21 cellular contexts compared by ENCODE assay signal in genomic region chr15:25848325-25848724, GRCh38. TPM values are rescaled to one million over a fixed set of nuclear protein-coding genes. Genes with fewer than 3 reads are reported as not detected.
DNase-seq lines count a peak whose midpoint lies in the region; ATAC-seq lines count a peak whose summit lies in the region.
"Had no signal": no experiment of that assay in that cellular context is flagged by ENCODE, and none has a peak within 500 bp of the region (broad histone marks: within the 10 kb centered on the region; RNA-seq: fewer than 3 reads in every experiment).

No MANE protein-coding gene starts in this region.

- no peak for ATAC-seq in stimulated activated naive CD8-positive, alpha-beta T cell treated with anti-CD3 and anti-CD28 coated beads, Interleukin-15, Interleukin-2, amounts not matched to agents 100 U/mL and 50 U/mL, for 24 hours
- no peak for ATAC-seq in activated T-helper 17 cell treated with anti-CD3 and anti-CD28 coated beads, Interleukin-2, amount 50 U/mL, for 72 hours (replicated peaks)
- ATAC-seq in aorta (ENCODE audit: low FRiP score), result no peak
- ATAC-seq in GM21576 (IDR thresholded peaks at IDR 0.05; ENCODE audit: unreplicated experiment), result no peak
- no peak for ATAC-seq in Right ventricle myocardium inferior
- ATAC-seq in GM18502 (IDR thresholded peaks at IDR 0.05; ENCODE audit: poor library complexity, unreplicated experiment), result no peak

- intact Hi-C loops in aorta (cut with DNase I) (loop anchor here in 1 of 2 donors (2.0 to 10.0 kb wide), 2 partner anchors 18 to 64 kb away; no protein-coding TSS in a partner anchor), Right ventricle myocardium inferior (cut with DNase I) (no loop called here)

- no peak overlapping the region for H3K14ac ChIP-seq in mesenchymal stem cell (ENCODE audit: low read length in 2 of 2)

- H4K91ac ChIP-seq in mesenchymal stem cell (ENCODE audit: low read length), result no peak overlapping the region

- peak overlapping the region; percentile 99 for H3K27ac Mint-ChIP-seq in stimulated activated naive CD8-positive, alpha-beta T cell treated with anti-CD3 and anti-CD28 coated beads, Interleukin-15, Interleukin-2, amounts not matched to agents 100 ng/mL and 50 ng/mL, for 24 hours
- H3K27ac Mint-ChIP-seq in activated T-helper 17 cell treated with anti-CD3 and anti-CD28 coated beads, Interleukin-2, amount 50 U/mL, for 72 hours, result peak overlapping the region; percentile 99

- H3K36me3 ChIP-seq in mesenchymal stem cell (ENCODE audit: control insufficient read depth in 1 of 2, insufficient read depth in 2 of 2, low read depth in 1 of 2, low read length in 2 of 2) (peaks cover 0 to 5% of the 10 kb centered on the region in 2 experiments), aorta (ENCODE audit: control insufficient read depth in 1 of 2, insufficient read depth in 2 of 2, low read length in 1 of 2) (no peaks in the 10 kb centered on the region)
- H3K36me3 ChIP-seq: ovary, SJCRH30 had no signal

- H3K4me3 Mint-ChIP-seq in stimulated activated naive CD8-positive, alpha-beta T cell treated with anti-CD3 and anti-CD28 coated beads, Interleukin-15, Interleukin-2, amounts not matched to agents 100 ng/mL and 50 ng/mL, for 24 hours, result peak overlapping the region; percentile 45
- peak overlapping the region; percentile 90 for H3K4me3 Mint-ChIP-seq in activated T-helper 17 cell treated with anti-CD3 and anti-CD28 coated beads, Interleukin-2, amount 50 U/mL, for 72 hours

- H3K23ac ChIP-seq in mesenchymal stem cell (ENCODE audit: low read length in 2 of 2), result no peak overlapping the region

- no peaks in the 10 kb centered on the region for H3K9me3 Mint-ChIP-seq in stimulated activated naive CD8-positive, alpha-beta T cell treated with anti-CD3 and anti-CD28 coated beads, Interleukin-15, Interleukin-2, amounts not matched to agents 100 ng/mL and 50 ng/mL, for 24 hours
- H3K9me3 Mint-ChIP-seq in activated T-helper 17 cell treated with anti-CD3 and anti-CD28 coated beads, Interleukin-2, amount 50 U/mL, for 72 hours, result no peaks in the 10 kb centered on the region

- H3K9ac ChIP-seq in mesenchymal stem cell (ENCODE audit: low read length), result peak overlapping the region; percentile 98

- H2AK5ac ChIP-seq in mesenchymal stem cell (ENCODE audit: low read length, severe bottlenecking), result no peak overlapping the region

- H2BK15ac ChIP-seq in mesenchymal stem cell (ENCODE audit: low read depth, poor library complexity, severe bottlenecking), result no peak overlapping the region

- no peak overlapping the region for H4K8ac ChIP-seq in mesenchymal stem cell (ENCODE audit: low read length)

- H2BK5ac ChIP-seq in mesenchymal stem cell (ENCODE audit: low read depth, low read length, poor library complexity, severe bottlenecking), result no peak overlapping the region

- no peak overlapping the region for H3K18ac ChIP-seq in mesenchymal stem cell (ENCODE audit: low read depth in 1 of 2, low read length in 2 of 2)

- no peak overlapping the region for H2BK12ac ChIP-seq in mesenchymal stem cell (ENCODE audit: low read length in 2 of 2)

- no peak overlapping the region for H2BK120ac ChIP-seq in mesenchymal stem cell (ENCODE audit: low read depth, low read length)

- no peak overlapping the region for H3K27ac ChIP-seq in mesenchymal stem cell (ENCODE audit: low read length, poor library complexity, severe bottlenecking)
- peak overlapping the region; percentile 12 to 94 for H3K27ac ChIP-seq in aorta (ENCODE audit: low read depth in 1 of 2, low read length in 2 of 2)
- H3K27ac ChIP-seq: ovary, SJCRH30 had no signal

- H2AFZ ChIP-seq in mesenchymal stem cell (ENCODE audit: low read depth, low read length), result no peak overlapping the region

- peaks cover 24% of the 10 kb centered on the region for H3K36me3 Mint-ChIP-seq in stimulated activated naive CD8-positive, alpha-beta T cell treated with anti-CD3 and anti-CD28 coated beads, Interleukin-15, Interleukin-2, amounts not matched to agents 100 ng/mL and 50 ng/mL, for 24 hours (ENCODE audit: low read depth)
- H3K36me3 Mint-ChIP-seq in activated T-helper 17 cell treated with anti-CD3 and anti-CD28 coated beads, Interleukin-2, amount 50 U/mL, for 72 hours (ENCODE audit: low read depth), result peaks cover 35% of the 10 kb centered on the region

- no peak overlapping the region for H3K4ac ChIP-seq in mesenchymal stem cell (ENCODE audit: low read depth in 1 of 2, low read length in 2 of 2)

- DNase-seq in stimulated activated naive CD8-positive, alpha-beta T cell treated with anti-CD3 and anti-CD28 coated beads, Interleukin-15, Interleukin-2, amounts not matched to agents 100 U/mL and 50 U/mL, for 24 hours, result no peak
- DNase-seq in mesenchymal stem cell (no peak), aorta (no peak), Right ventricle myocardium inferior (ENCODE audit: missing footprints) (no peak)
- DNase-seq: DMS153; foreskin fibroblast; left colon; midbrain; MV-4-11; NCI-H1930; NCI-H446 treated with DMSO at 0.1 percent for 48 hours; ovary; SJCRH30; stimulated activated CD4-positive, alpha-beta T cell treated with anti-CD3 and anti-CD28 coated beads, Interleukin-4, amount 100 ng/mL, for 4 hours; stimulated activated CD8-positive, alpha-beta memory T cell treated with anti-CD3 and anti-CD28 coated beads, Interleukin-4, amount 100 ng/mL, for 48 hours had no signal

- H3K4me3 ChIP-seq in mesenchymal stem cell (ENCODE audit: insufficient read depth in 1 of 2, low read depth in 1 of 2, low read length in 2 of 2), result no peak overlapping the region
- no peak overlapping the region for H3K4me3 ChIP-seq in aorta (ENCODE audit: low read length in 2 of 2)
- H3K4me3 ChIP-seq: ovary, SJCRH30, skin epidermis had no signal

- 86% methylated on average over 8 of the region's 8 CpGs for WGBS in mesenchymal stem cell
- WGBS in aorta, 2 donors, result 68 to 81% methylated on average over 8 of the region's 8 CpGs

- H3K4me2 ChIP-seq in mesenchymal stem cell (ENCODE audit: low read length, poor library complexity, severe bottlenecking), result no peak overlapping the region

- H3K27me3 ChIP-seq in mesenchymal stem cell (ENCODE audit: control insufficient read depth in 1 of 2, insufficient read depth in 1 of 2, low read length in 2 of 2), result peaks cover 0 to 3% of the 10 kb centered on the region in 2 experiments
- no peaks in the 10 kb centered on the region for H3K27me3 ChIP-seq in aorta (ENCODE audit: control insufficient read depth in 1 of 2, insufficient read depth in 2 of 2, low read length in 1 of 2)
- H3K27me3 ChIP-seq: ovary, SJCRH30 had no signal

- H3K27me3 Mint-ChIP-seq in stimulated activated naive CD8-positive, alpha-beta T cell treated with anti-CD3 and anti-CD28 coated beads, Interleukin-15, Interleukin-2, amounts not matched to agents 100 ng/mL and 50 ng/mL, for 24 hours, result no peaks in the 10 kb centered on the region
- no peaks in the 10 kb centered on the region for H3K27me3 Mint-ChIP-seq in activated T-helper 17 cell treated with anti-CD3 and anti-CD28 coated beads, Interleukin-2, amount 50 U/mL, for 72 hours

- no peaks in the 10 kb centered on the region for H3K9me3 ChIP-seq in mesenchymal stem cell (ENCODE audit: control insufficient read depth, low read length)
- no peaks in the 10 kb centered on the region for H3K9me3 ChIP-seq in aorta (ENCODE audit: control insufficient read depth, low read length)
- H3K9me3 ChIP-seq: ovary, SJCRH30 had no signal

- peaks cover 23% of the 10 kb centered on the region for H3K4me1 ChIP-seq in mesenchymal stem cell (ENCODE audit: control insufficient read depth, insufficient read depth, low read depth, low read length)
- peaks cover 0 to 18% of the 10 kb centered on the region in 2 donors for H3K4me1 ChIP-seq in aorta (ENCODE audit: control insufficient read depth in 1 of 2, insufficient read depth in 2 of 2, low read length in 2 of 2)
- H3K4me1 ChIP-seq: SJCRH30 had no signal

- peaks cover 20% of the 10 kb centered on the region for H3K79me1 ChIP-seq in mesenchymal stem cell (replicated peaks; ENCODE audit: low read length, poor library complexity, severe bottlenecking)

- peaks cover 92% of the 10 kb centered on the region for H3K4me1 Mint-ChIP-seq in stimulated activated naive CD8-positive, alpha-beta T cell treated with anti-CD3 and anti-CD28 coated beads, Interleukin-15, Interleukin-2, amounts not matched to agents 100 ng/mL and 50 ng/mL, for 24 hours (ENCODE audit: low read depth)
- peaks cover 65% of the 10 kb centered on the region for H3K4me1 Mint-ChIP-seq in activated T-helper 17 cell treated with anti-CD3 and anti-CD28 coated beads, Interleukin-2, amount 50 U/mL, for 72 hours

RNA-seq across cellular contexts. Expression of gene ATP10A, which starts 14.8 kb away (rescaled TPM):
- total RNA-seq in activated T-helper 17 cell treated with anti-CD3 and anti-CD28 coated beads, Interleukin-2, amount 50 U/mL, for 72 hours, result 10 to 100 TPM; 15.5 to 15.8 TPM
- 0.04 TPM for polyA plus RNA-seq in mesenchymal stem cell (2013, experiment 1 of 2)
- 0.03 TPM for polyA plus RNA-seq in mesenchymal stem cell (2013, experiment 2 of 2)
- total RNA-seq in aorta (10 to 100 TPM; 19.9 to 55.0 TPM), Right ventricle myocardium inferior (1.7 TPM)
- 10 to 100 TPM in 1 of 2 donors, 1 to 10 TPM in 1; 3.6 to 24.4 TPM for polyA plus RNA-seq in aorta
- total RNA-seq: endothelial cell of umbilical vein had no signal
- polyA plus RNA-seq: endothelial cell of umbilical vein had no signal
